ENCODE assay signal across 26 cellular contexts in the genomic region with DNA sequence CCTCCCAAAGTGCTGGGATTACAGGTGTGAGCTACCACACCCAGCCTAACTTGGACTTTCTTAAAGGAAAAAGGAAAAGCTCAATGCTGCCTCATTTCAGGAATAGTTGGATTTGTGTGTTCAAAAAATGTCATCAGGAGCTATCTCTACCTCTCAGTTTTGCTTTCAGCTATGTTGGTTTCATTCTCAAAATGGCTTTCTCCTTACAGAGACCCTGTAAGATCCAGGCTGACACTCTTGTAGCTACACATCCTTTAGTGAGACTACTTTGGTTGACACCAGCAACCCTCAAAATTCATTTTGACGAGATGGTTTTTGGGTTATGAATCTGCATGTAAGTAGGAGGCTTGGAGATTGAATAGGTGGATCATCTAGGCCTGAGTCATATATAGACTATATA.
DNase-seq lines count a peak whose midpoint lies in the region; ATAC-seq and TF ChIP-seq lines count a peak whose summit lies in the region.
"Had no signal": no experiment of that assay in that cellular context is flagged by ENCODE, and none has a peak within 500 bp of the region (broad histone marks: within the 10 kb centered on the region; RNA-seq: fewer than 3 reads in every experiment).

No MANE protein-coding gene starts in this region.

- H3K9me3 Mint-ChIP-seq in activated B cell treated with CpG ODN at 0.5 μM for 24 hours: no peaks in the 10 kb centered on the region

- peak; percentile 27 for ATAC-seq in GM18868 (IDR thresholded peaks at IDR 0.05; ENCODE audit: unreplicated experiment)
- peak; percentile 40 for ATAC-seq in GM21786 (IDR thresholded peaks at IDR 0.05; ENCODE audit: unreplicated experiment)
- ATAC-seq in activated B cell treated with CpG ODN at 0.5 μM for 24 hours (ENCODE audit: low read depth): no peak
- ATAC-seq in HG02840 (IDR thresholded peaks at IDR 0.05; ENCODE audit: low FRiP score, unreplicated experiment): no peak
- ATAC-seq in HG02973 (IDR thresholded peaks at IDR 0.05; ENCODE audit: unreplicated experiment): no peak
- no peak for ATAC-seq in HG02763 (IDR thresholded peaks at IDR 0.05; ENCODE audit: unreplicated experiment)
- ATAC-seq: CD8-positive, alpha-beta T cell; T-cell had no signal

- H3K27me3 Mint-ChIP-seq in activated B cell treated with CpG ODN at 0.5 μM for 24 hours: no peaks in the 10 kb centered on the region
- H3K27me3 Mint-ChIP-seq: B cell, T-cell had no signal

- peak overlapping the region; percentile 37 for H3K27ac Mint-ChIP-seq in activated B cell treated with CpG ODN at 0.5 μM for 24 hours
- H3K27ac Mint-ChIP-seq: CD8-positive, alpha-beta T cell; T-cell had no signal

- no peak overlapping the region for H3K4me3 ChIP-seq in GM12865 (ENCODE audit: low read depth, low read length)
- H3K4me3 ChIP-seq: MG63 had no signal

- intact Hi-C loops in activated B cell treated with CpG ODN at 0.5 μM for 24 hours (cut with micrococcal nuclease): no loop called here

- peak; percentile 40 for DNase-seq in GM12865 (ENCODE audit: low read depth)
- DNase-seq in activated B cell treated with CpG ODN at 0.5 μM for 24 hours: no peak
- no peak for DNase-seq in medulla oblongata (ENCODE audit: extremely low spot score)
- DNase-seq: Caco-2; CD8-positive, alpha-beta T cell; DMS79; EL; GDM1; IMR-90; KG1; MG63; NCI-H1105 treated with DMSO at 0.1 percent for 48 hours; NCI-H146; NCI-H1930; NCI-H2107; NCI-H524; NCI-H748 treated with DMSO at 0.1 percent for 48 hours; RPMI8226; SHP77; T-cell had no signal

- TF ChIP-seq CTCF in GM12865 (IDR thresholded peaks at IDR 0.05; ENCODE audit: insufficient read depth, low read depth, low read length, missing control alignments) (no peak), activated B cell treated with CpG ODN at 0.5 μM for 24 hours (IDR thresholded peaks at IDR 0.05) (no peak)

- POLR2A ChIA-PET in activated B cell treated with CpG ODN at 0.5 μM for 24 hours (lab: Charles Lee): interaction anchor here (1.1 kb wide), 1 partner anchor 10 kb away, joined by 3 read pairs; no protein-coding TSS in a partner anchor

- H3K4me1 Mint-ChIP-seq in activated B cell treated with CpG ODN at 0.5 μM for 24 hours: peaks cover 10% of the 10 kb centered on the region
- H3K4me1 Mint-ChIP-seq: T-cell had no signal

- no peaks in the 10 kb centered on the region for H3K36me3 Mint-ChIP-seq in activated B cell treated with CpG ODN at 0.5 μM for 24 hours (ENCODE audit: low read depth)
- H3K36me3 Mint-ChIP-seq: CD8-positive, alpha-beta T cell; T-cell had no signal

- CTCF ChIA-PET in activated B cell treated with CpG ODN at 0.5 μM for 24 hours (lab: Charles Lee): no interaction called here

- H3K4me3 Mint-ChIP-seq in activated B cell treated with CpG ODN at 0.5 μM for 24 hours: no peak overlapping the region
- H3K4me3 Mint-ChIP-seq: B cell; CD8-positive, alpha-beta T cell; T-cell had no signal

Comparison
In these comparisons a context has a peak if more than half of its experiments do, and no peak if none do; other contexts are left out.
1. ATAC-seq: peak in GM18868 (single experiment) and GM21786 (single experiment); none in activated B cell treated with CpG ODN at 0.5 μM for 24 hours (single experiment), HG02840 (single experiment), HG02973 (single experiment) and HG02763 (single experiment).